In the genomic region with DNA sequence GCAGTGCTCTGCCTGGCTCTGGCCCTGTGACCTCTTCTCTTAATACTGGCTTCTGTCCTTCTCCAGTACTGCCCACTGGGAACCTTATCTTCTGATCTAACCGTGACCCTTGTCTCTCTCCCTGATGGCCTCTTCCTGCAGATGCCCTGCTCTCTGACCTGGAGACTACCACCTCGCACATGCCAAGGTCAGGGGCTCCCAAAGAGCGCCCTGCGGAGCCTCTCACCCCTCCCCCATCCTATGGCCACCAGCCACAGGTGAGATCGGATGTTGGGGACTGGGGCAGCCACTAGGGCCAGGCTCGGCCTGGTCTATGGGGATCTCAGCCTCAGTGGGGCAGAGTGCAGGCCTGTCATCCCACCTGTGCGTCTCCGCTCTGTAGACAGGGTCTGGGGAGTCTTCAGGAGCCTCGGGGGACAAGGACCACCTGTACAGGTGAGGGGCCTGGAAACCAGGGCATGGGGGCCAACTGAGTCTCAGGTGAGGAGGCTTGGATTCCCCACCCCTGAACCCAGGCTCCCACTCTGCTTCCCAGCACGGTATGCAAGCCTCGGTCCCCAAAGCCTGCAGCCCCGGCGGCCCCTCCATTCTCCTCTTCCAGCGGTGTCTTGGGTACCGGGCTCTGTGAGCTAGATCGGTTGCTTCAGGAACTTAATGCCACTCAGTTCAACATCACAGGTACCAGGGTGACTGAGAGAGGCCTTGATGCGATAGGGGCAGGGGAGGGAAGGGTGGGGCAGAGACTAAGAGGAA, we compare ENCODE assay signal across 14 cellular contexts. TPM values are rescaled to one million over a fixed set of nuclear protein-coding genes. Genes with fewer than 3 reads are reported as not detected.
DNase-seq lines count a peak whose midpoint lies in the region; ATAC-seq and TF ChIP-seq lines count a peak whose summit lies in the region.
"Had no signal": no experiment of that assay in that cellular context is flagged by ENCODE, and none has a peak within 500 bp of the region (broad histone marks: within the 10 kb centered on the region; RNA-seq: fewer than 3 reads in every experiment).

No MANE protein-coding gene starts in this region.

- H3K9me3 ChIP-seq in SK-N-SH (no peaks in the 10 kb centered on the region), T-helper 17 cell (ENCODE audit: control insufficient read depth, low read length, poor library complexity, severe bottlenecking) (no peaks in the 10 kb centered on the region), gastroesophageal sphincter (no peaks in the 10 kb centered on the region)

- H3K79me2 ChIP-seq in SK-N-SH (ENCODE audit: insufficient read depth), result peaks cover 45% of the 10 kb centered on the region

- TF ChIP-seq CTCF in SK-N-SH (IDR thresholded peaks at IDR 0.05) (no peak), gastroesophageal sphincter (IDR thresholded peaks at IDR 0.05) (no peak), GM13976 (IDR thresholded peaks at IDR 0.05; ENCODE audit: borderline replicate concordance, control extremely low read depth, extremely low read depth, insufficient read depth, missing control alignments) (no peak)

- peak overlapping the region; percentile 4 to 62; a peak in 2 of 4 replicates for H3K27ac ChIP-seq in SK-N-SH (ENCODE audit: low read depth in 2 of 2, low read length in 1 of 2)
- peak overlapping the region; percentile 25 to 99 (median 96) for H3K27ac ChIP-seq in gastroesophageal sphincter
- H3K27ac ChIP-seq: 22Rv1 had no signal

- TF ChIP-seq POLR2A in gastroesophageal sphincter (IDR thresholded peaks at IDR 0.05), result no peak

- H4K20me1 ChIP-seq in SK-N-SH (ENCODE audit: insufficient read depth), result peaks cover 24% of the 10 kb centered on the region

- WGBS in SK-N-SH (ENCODE audit: low lambda C conversion rate), result 91% methylated on average over 17 of the region's 17 CpGs
- 70% methylated on average over 3 of the region's 17 CpGs; no CpG with 5 or more reads in 1 of the 2 donors for WGBS in gastroesophageal sphincter (ENCODE audit: low coverage in 1 of 2), 2 donors

- H3K9me3 Mint-ChIP-seq in stimulated activated effector memory CD8-positive, alpha-beta T cell treated with anti-CD3 and anti-CD28 coated beads, Interleukin-12 subunit alpha, Interleukin-12 subunit beta, amount 100 ng/mL, for 72 hours, result no peaks in the 10 kb centered on the region
- H3K9me3 Mint-ChIP-seq: memory B cell had no signal

- H3K9ac ChIP-seq in SK-N-SH, result no peak overlapping the region

- DNase-seq in SK-N-SH (peak; percentile 53), T-helper 17 cell (no peak), GM13976 (ENCODE audit: low spot score) (no peak), NAMALWA (ENCODE audit: low spot score) (no peak)
- no peak for DNase-seq in stimulated activated effector memory CD8-positive, alpha-beta T cell treated with anti-CD3 and anti-CD28 coated beads, Interleukin-12 subunit alpha, Interleukin-12 subunit beta, amount 100 ng/mL, for 72 hours (ENCODE audit: low spot score in 2 of 2)
- DNase-seq: activated CD8-positive, alpha-beta memory T cell treated with anti-CD3 and anti-CD28 coated beads for 24 hours; DMS 273 treated with DMSO at 0.1 percent for 48 hours; MM.1S; retina had no signal

- CTCF ChIA-PET in SK-N-SH (lab: Yijun Ruan, JAX), result interaction anchor here (0.6 to 5.7 kb wide), 11 partner anchors 9 to 315 kb away, joined by 3 to 68 read pairs (median 5); partner anchors contain the start of genes ARMC5, SLC5A2 and ZNF843

- H3K4me3 Mint-ChIP-seq in T-helper 17 cell, result peak overlapping the region; percentile 19
- peak overlapping the region; percentile 62 for H3K4me3 Mint-ChIP-seq in stimulated activated effector memory CD8-positive, alpha-beta T cell treated with anti-CD3 and anti-CD28 coated beads, Interleukin-12 subunit alpha, Interleukin-12 subunit beta, amount 100 ng/mL, for 72 hours
- H3K4me3 Mint-ChIP-seq: memory B cell had no signal

- H3K4me3 ChIP-seq in SK-N-SH (ENCODE audit: low read depth in 2 of 2, low read length in 1 of 2) (peak overlapping the region in 1 of 2 experiments; percentile 54; a peak in 2 of 4 replicates), gastroesophageal sphincter (peak overlapping the region in 1 of 2 donors; percentile 88)

- no peak overlapping the region for H3K27ac Mint-ChIP-seq in T-helper 17 cell
- H3K27ac Mint-ChIP-seq in stimulated activated effector memory CD8-positive, alpha-beta T cell treated with anti-CD3 and anti-CD28 coated beads, Interleukin-12 subunit alpha, Interleukin-12 subunit beta, amount 100 ng/mL, for 72 hours, result peak overlapping the region; percentile 26
- H3K27ac Mint-ChIP-seq: memory B cell had no signal

- H3K4me1 Mint-ChIP-seq in T-helper 17 cell, result peaks cover 15% of the 10 kb centered on the region
- peaks cover 28% of the 10 kb centered on the region for H3K4me1 Mint-ChIP-seq in stimulated activated effector memory CD8-positive, alpha-beta T cell treated with anti-CD3 and anti-CD28 coated beads, Interleukin-12 subunit alpha, Interleukin-12 subunit beta, amount 100 ng/mL, for 72 hours

- H3K27me3 ChIP-seq in SK-N-SH (ENCODE audit: insufficient read depth), result no peaks in the 10 kb centered on the region
- no peaks in the 10 kb centered on the region for H3K27me3 ChIP-seq in gastroesophageal sphincter

- H3F3A ChIP-seq in SK-N-SH (replicated peaks; ENCODE audit: insufficient read depth), result peaks cover 30% of the 10 kb centered on the region

- 0 out of 2 replicates have a peak overlapping the region, but pooled peaks have one; percentile 6 for H3K4me2 ChIP-seq in SK-N-SH

- POLR2A ChIA-PET in SK-N-SH (lab: Yijun Ruan, JAX), result interaction anchor here (0.6 to 1.1 kb wide), 4 partner anchors 14 to 293 kb away, joined by 3 to 6 read pairs (median 4); partner anchors contain the start of genes ARMC5 and RUSF1

- peaks cover 10% of the 10 kb centered on the region for H3K27me3 Mint-ChIP-seq in T-helper 17 cell

- H2AFZ ChIP-seq in SK-N-SH (ENCODE audit: low read depth), result no peak overlapping the region

- no peak for TF ChIP-seq RAD21 in SK-N-SH (IDR thresholded peaks at IDR 0.05; ENCODE audit: low read length)

- H3K36me3 Mint-ChIP-seq in T-helper 17 cell (ENCODE audit: low read depth), result no peaks in the 10 kb centered on the region
- H3K36me3 Mint-ChIP-seq in stimulated activated effector memory CD8-positive, alpha-beta T cell treated with anti-CD3 and anti-CD28 coated beads, Interleukin-12 subunit alpha, Interleukin-12 subunit beta, amount 100 ng/mL, for 72 hours, result no peaks in the 10 kb centered on the region
- H3K36me3 Mint-ChIP-seq: memory B cell had no signal

- H3K36me3 ChIP-seq in SK-N-SH (replicated peaks in 1 of 2; ENCODE audit: control insufficient read depth in 1 of 2, insufficient read depth in 2 of 2, low read length in 1 of 2) (peaks cover 27 to 30% of the 10 kb centered on the region in 2 experiments), gastroesophageal sphincter (peaks cover 0 to 55% of the 10 kb centered on the region in 2 donors)

- ATAC-seq in SK-N-SH treated with all-trans-retinoic acid at 6 μM for 48 hours, result no peak
- no peak for ATAC-seq in T-helper 17 cell
- no peak for ATAC-seq in gastroesophageal sphincter
- ATAC-seq in stimulated activated effector memory CD8-positive, alpha-beta T cell treated with anti-CD3 and anti-CD28 coated beads, Interleukin-12 subunit alpha, Interleukin-12 subunit beta, amount 100 ng/mL, for 72 hours, result no peak
- ATAC-seq in HG03139 (IDR thresholded peaks at IDR 0.05; ENCODE audit: unreplicated experiment), result no peak

- TF ChIP-seq EP300 in SK-N-SH (IDR thresholded peaks at IDR 0.05; ENCODE audit: borderline replicate concordance in 1 of 2, low read depth in 1 of 2, low read length in 1 of 2) (no peak), gastroesophageal sphincter (IDR thresholded peaks at IDR 0.05) (no peak)

- H3K4me1 ChIP-seq in SK-N-SH (ENCODE audit: control insufficient read depth in 1 of 2, insufficient read depth in 2 of 2, low read depth in 1 of 2, low read length in 1 of 2) (peaks cover 0 to 12% of the 10 kb centered on the region in 2 experiments; a peak in 1 of 4 replicates), gastroesophageal sphincter (peaks cover 2 to 71% (median 9%) of the 10 kb centered on the region in 3 donors)

- no peaks in the 10 kb centered on the region for H3K9me2 ChIP-seq in SK-N-SH

- in situ Hi-C loops in GM13976 (cut with MboI; ENCODE audit: low sequenced_read_pairs, unreplicated experiment), result no loop called here

TF ChIP-seq in SK-N-SH, 30 proteins besides CTCF, POLR2A, EP300 and RAD21 (continues in another document):
- no peak for TF ChIP-seq RXRA (IDR thresholded peaks at IDR 0.05; ENCODE audit: borderline replicate concordance, low read depth)
- no peak for TF ChIP-seq TCF12 (IDR thresholded peaks at IDR 0.05)
- no peak for TF ChIP-seq YY1 (IDR thresholded peaks at IDR 0.05; ENCODE audit: low read depth)

TF ChIP-seq in SK-N-SH treated with all-trans-retinoic acid at 6 μM for 48 hours, 23 proteins besides CTCF, POLR2A, EP300 and RAD21 (continues in another document):
- TF ChIP-seq GLIS3 (CRISPR knock-in tag; IDR thresholded peaks at IDR 0.05), result no peak
- TF ChIP-seq ZNF70 (CRISPR knock-in tag; IDR thresholded peaks at IDR 0.05), result no peak

RNA-seq across cellular contexts. Expression of gene TGFB1I1, which starts 1.5 kb away (rescaled TPM):
- 29.7 and 30.4 TPM in 2 replicates for polyA plus RNA-seq in SK-N-SH (2012; rRNA removed)
- 15.3 and 29.1 TPM in 2 replicates for polyA plus RNA-seq in SK-N-SH (2012; cell fraction: cytosol; rRNA removed)
- polyA plus RNA-seq in SK-N-SH (2012; cell fraction: nucleus; rRNA removed), result 90.7 and 142 TPM in 2 replicates
- total RNA-seq in T-helper 17 cell (1 to 10 TPM in 1 of 2 donors, under 1 TPM in 1; 0.35 to 5.6 TPM), gastroesophageal sphincter (100 to 1,000 TPM; 157 to 438 (median 211) TPM)

RNA-seq across cellular contexts. Expression of gene SLC5A2, which starts 9.4 kb away (rescaled TPM):
- 0.31 and 0.58 TPM in 2 replicates for polyA plus RNA-seq in SK-N-SH (2012; rRNA removed)
- 0.12 and 0.14 TPM in 2 replicates for polyA plus RNA-seq in SK-N-SH (2012; cell fraction: cytosol; rRNA removed)
- polyA plus RNA-seq in SK-N-SH (2012; cell fraction: nucleus; rRNA removed), result 2.5 and 2.6 TPM in 2 replicates
- total RNA-seq in T-helper 17 cell (1 to 10 TPM; 1.3 to 2.8 TPM), gastroesophageal sphincter (not detected)

RNA-seq across cellular contexts. Expression of gene ARMC5, which starts 14.2 kb away (rescaled TPM):
- 7.0 and 8.9 TPM in 2 replicates for polyA plus RNA-seq in SK-N-SH (2012; rRNA removed)
- 3.1 and 4.3 TPM in 2 replicates for polyA plus RNA-seq in SK-N-SH (2012; cell fraction: cytosol; rRNA removed)
- polyA plus RNA-seq in SK-N-SH (2012; cell fraction: nucleus; rRNA removed), result 27.4 and 34.6 TPM in 2 replicates
- 10 to 100 TPM; 15.8 to 21.9 TPM for total RNA-seq in T-helper 17 cell
- total RNA-seq in gastroesophageal sphincter, result 10 to 100 TPM in 1 of 4 donors, 1 to 10 TPM in 3; 4.7 to 14.2 (median 8.7) TPM

RNA-seq across cellular contexts. Expression of gene ZNF843, which starts 30.9 kb away (rescaled TPM):
- polyA plus RNA-seq in SK-N-SH (2012; rRNA removed), result 0.45 and 0.61 TPM in 2 replicates
- polyA plus RNA-seq in SK-N-SH (2012; cell fraction: cytosol; rRNA removed), result 0.28 and 0.49 TPM in 2 replicates
- 0.35 and 0.46 TPM in 2 replicates for polyA plus RNA-seq in SK-N-SH (2012; cell fraction: nucleus; rRNA removed)
- total RNA-seq in T-helper 17 cell, result under 1 TPM; 0.10 to 0.23 TPM
- 1 to 10 TPM in 3 of 4 donors, under 1 TPM in 1; 0.62 to 1.6 (median 1.3) TPM for total RNA-seq in gastroesophageal sphincter

RNA-seq across cellular contexts. Expression of gene RUSF1, which starts 34.7 kb away (rescaled TPM):
- 36.5 and 46.8 TPM in 2 replicates for polyA plus RNA-seq in SK-N-SH (2012; rRNA removed)
- 11.5 and 18.3 TPM in 2 replicates for polyA plus RNA-seq in SK-N-SH (2012; cell fraction: cytosol; rRNA removed)
- polyA plus RNA-seq in SK-N-SH (2012; cell fraction: nucleus; rRNA removed), result 230 and 273 TPM in 2 replicates
- total RNA-seq in T-helper 17 cell (10 to 100 TPM; 56.7 to 60.7 TPM), gastroesophageal sphincter (10 to 100 TPM; 31.4 to 49.7 (median 43.3) TPM)

Comparison
In these comparisons a context has a peak if more than half of its experiments do, and no peak if none do; other contexts are left out.
1. RNA of gene TGFB1I1, which starts 1.5 kb away (total RNA-seq): 157 to 438 TPM in gastroesophageal sphincter; 0.35 to 5.6 TPM in T-helper 17 cell; every median in the first group is over 10 times any median in the second.